27 cellular contexts compared by ENCODE assay signal in genomic region chr10:107152087-107152486, GRCh38.
"Had no signal": no experiment of that assay in that cellular context is flagged by ENCODE, and none has a peak within 500 bp of the region (broad histone marks: within the 10 kb centered on the region; RNA-seq: fewer than 3 reads in every experiment).

No MANE protein-coding gene starts in this region.

- H3K4me3 ChIP-seq: stomach, suprapubic skin, testis, thoracic aorta, thyroid gland, tibial artery, tibial nerve, transverse colon, upper lobe of left lung, upper lobe of right lung, uterus had no signal

- H3K27me3 Mint-ChIP-seq: stimulated activated memory B cell treated with anti-CD40 and anti-IgM and Interleukin-4, amounts not matched to agents 10 μg/mL and 1 μg/mL and 100 μg/mL, for 72 hours; stimulated activated naive B cell treated with anti-CD40 and anti-IgM and Interleukin-4, amounts not matched to agents 10 μg/mL and 1 μg/mL and 100 μg/mL, for 72 hours; stimulated activated naive CD8-positive, alpha-beta T cell treated with anti-CD3 and anti-CD28 coated beads, Interleukin-15, amount 100 ng/mL, for 72 hours; stimulated activated naive CD8-positive, alpha-beta T cell treated with anti-CD3 and anti-CD28 coated beads, Interleukin-15, Interleukin-2, amounts not matched to agents 100 ng/mL and 50 ng/mL, for 24 hours; type B pancreatic cell had no signal

- H3K4me1 Mint-ChIP-seq: stimulated activated effector memory CD8-positive, alpha-beta T cell treated with anti-CD3 and anti-CD28 coated beads, Interleukin-12 subunit alpha, Interleukin-12 subunit beta, amount 100 ng/mL, for 72 hours; stimulated activated memory B cell treated with anti-CD40 and anti-IgM and Interleukin-4, amounts not matched to agents 10 μg/mL and 1 μg/mL and 100 μg/mL, for 72 hours; stimulated activated naive B cell treated with anti-CD40 and anti-IgM and Interleukin-4, amounts not matched to agents 10 μg/mL and 1 μg/mL and 100 μg/mL, for 72 hours; stimulated activated naive CD8-positive, alpha-beta T cell treated with anti-CD3 and anti-CD28 coated beads, Interleukin-15, amount 100 ng/mL, for 72 hours had no signal

- DNase-seq: stimulated activated CD4-positive, alpha-beta T cell treated with anti-CD3 and anti-CD28 coated beads, Interleukin-2, amount 100 ng/mL, for 48 hours; stimulated activated CD4-positive, alpha-beta T cell treated with anti-CD3 and anti-CD28 coated beads, Interleukin-4, amount 100 ng/mL, for 1 hour; stimulated activated CD4-positive, alpha-beta T cell treated with anti-CD3 and anti-CD28 coated beads, Interleukin-4, amount 100 ng/mL, for 24 hours; stimulated activated CD4-positive, alpha-beta T cell treated with anti-CD3 and anti-CD28 coated beads, Interleukin-4, amount 100 ng/mL, for 4 hours; stimulated activated CD8-positive, alpha-beta memory T cell treated with anti-CD3 and anti-CD28 coated beads, Interleukin-4, amount 100 ng/mL, for 48 hours; stimulated activated naive B cell treated with anti-CD40 and anti-IgM and Interleukin-4, amounts not matched to agents 10 μg/mL and 1 μg/mL and 100 μg/mL, for 72 hours; stimulated activated naive CD4-positive, alpha-beta T cell; stimulated activated naive CD4-positive, alpha-beta T cell treated with Interleukin-2 at 50 U/mL for 16 hours; stimulated activated naive CD8-positive, alpha-beta T cell treated with anti-CD3 and anti-CD28 coated beads, Interleukin-15, amount 100 ng/mL, for 72 hours; stimulated activated naive CD8-positive, alpha-beta T cell treated with anti-CD3 and anti-CD28 coated beads, Interleukin-15, Interleukin-2, amounts not matched to agents 100 U/mL and 50 U/mL, for 24 hours; stomach; substantia nigra; testis; thyroid gland; tibial artery; transverse colon; trophoblast cell; upper lobe of left lung; upper lobe of right lung; uterus had no signal

- H3K9me3 ChIP-seq: suprapubic skin, testis, thoracic aorta, thyroid gland, tibial artery, transverse colon, upper lobe of right lung, uterus had no signal

- H3K4me3 Mint-ChIP-seq: stimulated activated effector memory CD8-positive, alpha-beta T cell treated with anti-CD3 and anti-CD28 coated beads, Interleukin-12 subunit alpha, Interleukin-12 subunit beta, amount 100 ng/mL, for 72 hours; stimulated activated memory B cell treated with anti-CD40 and anti-IgM and Interleukin-4, amounts not matched to agents 10 μg/mL and 1 μg/mL and 100 μg/mL, for 72 hours; stimulated activated naive B cell treated with anti-CD40 and anti-IgM and Interleukin-4, amounts not matched to agents 10 μg/mL and 1 μg/mL and 100 μg/mL, for 72 hours; stimulated activated naive CD8-positive, alpha-beta T cell treated with anti-CD3 and anti-CD28 coated beads, Interleukin-15, amount 100 ng/mL, for 72 hours; stimulated activated naive CD8-positive, alpha-beta T cell treated with anti-CD3 and anti-CD28 coated beads, Interleukin-15, Interleukin-2, amounts not matched to agents 100 ng/mL and 50 ng/mL, for 24 hours; type B pancreatic cell had no signal

- H3K27ac ChIP-seq: stomach, suprapubic skin, testis, thoracic aorta, thyroid gland, tibial artery, tibial nerve, transverse colon, upper lobe of left lung, upper lobe of right lung, uterus had no signal

- H3K36me3 Mint-ChIP-seq: stimulated activated effector memory CD8-positive, alpha-beta T cell treated with anti-CD3 and anti-CD28 coated beads, Interleukin-12 subunit alpha, Interleukin-12 subunit beta, amount 100 ng/mL, for 72 hours; stimulated activated memory B cell treated with anti-CD40 and anti-IgM and Interleukin-4, amounts not matched to agents 10 μg/mL and 1 μg/mL and 100 μg/mL, for 72 hours; stimulated activated naive B cell treated with anti-CD40 and anti-IgM and Interleukin-4, amounts not matched to agents 10 μg/mL and 1 μg/mL and 100 μg/mL, for 72 hours had no signal

- H3K27ac Mint-ChIP-seq: stimulated activated effector memory CD8-positive, alpha-beta T cell treated with anti-CD3 and anti-CD28 coated beads, Interleukin-12 subunit alpha, Interleukin-12 subunit beta, amount 100 ng/mL, for 72 hours; stimulated activated memory B cell treated with anti-CD40 and anti-IgM and Interleukin-4, amounts not matched to agents 10 μg/mL and 1 μg/mL and 100 μg/mL, for 72 hours; stimulated activated naive B cell treated with anti-CD40 and anti-IgM and Interleukin-4, amounts not matched to agents 10 μg/mL and 1 μg/mL and 100 μg/mL, for 72 hours; stimulated activated naive CD8-positive, alpha-beta T cell treated with anti-CD3 and anti-CD28 coated beads, Interleukin-15, amount 100 ng/mL, for 72 hours; stimulated activated naive CD8-positive, alpha-beta T cell treated with anti-CD3 and anti-CD28 coated beads, Interleukin-15, Interleukin-2, amounts not matched to agents 100 ng/mL and 50 ng/mL, for 24 hours; type B pancreatic cell had no signal

- H3K36me3 ChIP-seq: stomach, suprapubic skin, thoracic aorta, thyroid gland, tibial artery, transverse colon, upper lobe of left lung, upper lobe of right lung, uterus had no signal

- H3K27me3 ChIP-seq: stomach, suprapubic skin, testis, thyroid gland, tibial artery, tibial nerve, transverse colon, upper lobe of left lung, upper lobe of right lung, uterus had no signal

- H3K4me1 ChIP-seq: stomach, suprapubic skin, testis, thyroid gland, tibial artery, tibial nerve, transverse colon, upper lobe of left lung, upper lobe of right lung, uterus had no signal
